In the genomic region with DNA sequence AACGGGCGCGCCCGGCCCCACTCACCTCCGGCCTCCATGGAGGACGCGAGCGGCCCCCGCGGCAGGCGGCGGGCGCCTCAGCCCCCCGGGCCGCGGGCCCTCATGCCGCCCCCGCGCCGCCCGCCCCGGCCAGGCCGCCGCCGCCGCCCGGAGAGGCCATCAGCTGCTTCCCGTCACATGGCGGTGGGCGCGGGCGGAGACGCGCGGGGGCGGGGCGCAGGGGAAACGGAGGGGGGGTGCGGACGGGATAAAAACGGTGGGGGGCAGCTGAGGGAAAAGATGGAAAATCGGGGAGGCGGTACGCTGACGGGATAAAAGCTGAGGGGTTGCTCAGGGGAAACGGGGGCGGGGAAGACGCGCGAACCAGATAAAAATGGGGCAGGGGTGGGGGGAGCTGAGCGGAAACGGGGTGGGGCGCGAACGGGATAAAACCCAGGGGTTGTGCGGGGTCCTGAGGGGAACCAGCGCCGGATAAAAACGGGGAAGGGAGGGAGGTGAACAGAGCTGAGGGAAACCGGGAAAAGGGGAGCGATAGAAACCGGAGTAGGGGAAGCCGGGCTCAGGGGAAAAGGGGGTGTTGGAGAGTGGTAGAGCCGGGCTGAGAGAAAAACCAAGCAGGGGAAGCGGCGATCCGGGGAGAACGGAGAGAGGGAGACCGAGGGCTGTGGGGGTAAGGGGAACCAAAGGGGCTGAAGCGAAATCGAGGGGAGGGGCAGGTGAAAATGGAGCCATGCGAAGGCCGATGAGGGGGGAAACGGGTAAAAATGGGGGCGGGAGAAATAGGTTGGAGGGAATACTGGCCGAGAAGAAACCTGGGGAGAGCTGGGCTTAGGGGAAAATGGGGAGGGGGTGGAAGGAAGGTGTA, we compare ENCODE assay signal across 8 cellular contexts. TPM values are rescaled to one million over a fixed set of nuclear protein-coding genes. Genes with fewer than 3 reads are reported as not detected.
A peak's percentile ranks its signal among the peaks of the same experiment; 100 is the strongest.
DNase-seq lines count a peak whose midpoint lies in the region; ATAC-seq, FAIRE-seq and TF ChIP-seq lines count a peak whose summit lies in the region.

A gene (minus strand): TSS at position 169 of the 865 bp plus-strand sequence. CDS start 131 bp downstream, at position 38.

- peak within 1 kb of the TSS; percentile 87 for H3K4me3 ChIP-seq in H7 (ENCODE audit: insufficient read depth, low read depth, low read length)
- peak within 1 kb of the TSS; percentile 90 to 91 for H3K4me3 ChIP-seq in duodenal mucosa (ENCODE audit: low read depth in 1 of 2, low read length in 2 of 2)
- peak within 1 kb of the TSS; percentile 69 to 92 (median 86) for H3K4me3 ChIP-seq in HepG2 (replicated peaks in 1 of 3; ENCODE audit: insufficient read depth in 1 of 3, low read depth in 2 of 3, low read length in 3 of 3)

- TF ChIP-seq CTCF in Calu3 (IDR thresholded peaks at IDR 0.05; ENCODE audit: unreplicated experiment) (no peak), HepG2 (CRISPR knock-in tag; IDR thresholded peaks at IDR 0.05) (no peak)

- TF ChIP-seq RAD21 in HepG2 (CRISPR knock-in tag; IDR thresholded peaks at IDR 0.05) = no peak

- H3K36me3 Mint-ChIP-seq in Calu3 (ENCODE audit: insufficient read depth, unreplicated experiment) = peaks cover 53% of the 10 kb centered on the region
- peaks cover 6% of the 10 kb centered on the region for H3K36me3 Mint-ChIP-seq in activated CD4-positive, alpha-beta memory T cell treated with anti-CD3 and anti-CD28 coated beads for 36 hours

- POLR2A ChIA-PET in activated CD4-positive, alpha-beta memory T cell treated with anti-CD3 and anti-CD28 coated beads for 36 hours (lab: Charles Lee) = interaction anchor here (0.6 to 6.1 kb wide), 13 partner anchors 8 to 314 kb away, joined by 3 to 48 read pairs (median 6); a partner anchor contains a TSS
- POLR2A ChIA-PET in HepG2 (lab: Yijun Ruan, JAX) = interaction anchor here (0.6 to 2.0 kb wide), 9 partner anchors 16 to 970 kb away, joined by 3 to 7 read pairs (median 4); a partner anchor contains a TSS

- CTCF ChIA-PET in Calu3 (lab: Charles Lee) (interaction anchor here (0.6 to 1.0 kb wide), 6 partner anchors 9 to 374 kb away, joined by 3 to 7 read pairs (median 4); a partner anchor contains a TSS), HepG2 (lab: Yijun Ruan, JAX; ENCODE audit: low intra/inter-chr PET ratio, low total read pairs) (no interaction called here)
- CTCF ChIA-PET in activated CD4-positive, alpha-beta memory T cell treated with anti-CD3 and anti-CD28 coated beads for 36 hours (lab: Charles Lee) = interaction anchor here (0.8 to 2.1 kb wide), 7 partner anchors 8 to 204 kb away, joined by 3 to 11 read pairs (median 3); no protein-coding TSS in a partner anchor

- H4K20me1 ChIP-seq in HepG2 (ENCODE audit: insufficient read depth, low read length) = no peaks in the 10 kb centered on the region

- H3K27ac Mint-ChIP-seq in Calu3 (ENCODE audit: unreplicated experiment) = peak within 1 kb of the TSS; percentile 92
- peak within 1 kb of the TSS; percentile 92 for H3K27ac Mint-ChIP-seq in activated CD4-positive, alpha-beta memory T cell treated with anti-CD3 and anti-CD28 coated beads for 36 hours

- H3K27ac ChIP-seq in duodenal mucosa (ENCODE audit: low read depth, low read length) (peak within 1 kb of the TSS; percentile 92), HepG2 (ENCODE audit: extremely low read length, insufficient read depth, low read length) (peak within 1 kb of the TSS; percentile 81)

- H3K9me3 Mint-ChIP-seq in Calu3 (ENCODE audit: low read depth, unreplicated experiment) = no peaks in the 10 kb centered on the region
- H3K9me3 Mint-ChIP-seq in activated CD4-positive, alpha-beta memory T cell treated with anti-CD3 and anti-CD28 coated beads for 36 hours = no peaks in the 10 kb centered on the region

- H3K27me3 Mint-ChIP-seq in Calu3 (ENCODE audit: unreplicated experiment) = no peaks in the 10 kb centered on the region
- no peaks in the 10 kb centered on the region for H3K27me3 Mint-ChIP-seq in activated CD4-positive, alpha-beta memory T cell treated with anti-CD3 and anti-CD28 coated beads for 36 hours

- in situ Hi-C loops in HepG2 (cut with HindIII; ENCODE audit: extremely low pct_ligation_motif_present, low pct_unique_long_range_greater_than_20kb) = no loop called here

- H2AFZ ChIP-seq in HepG2 (ENCODE audit: low read length) = no peak within 1 kb of the TSS

- H3K9ac ChIP-seq in duodenal mucosa (ENCODE audit: low read depth in 1 of 2, low read length in 2 of 2) = peak within 1 kb of the TSS; percentile 97 to 98
- H3K9ac ChIP-seq in HepG2 (ENCODE audit: insufficient read depth, low read depth, low read length) = peak within 1 kb of the TSS; percentile 78

- FAIRE-seq in HepG2 (lab: Jason Lieb, UNC) = no peak

- H3K36me3 ChIP-seq in H7 (replicated peaks; ENCODE audit: control insufficient read depth, insufficient read depth, low read length) (peaks cover 3% of the 10 kb centered on the region), duodenal mucosa (ENCODE audit: control insufficient read depth in 1 of 2, insufficient read depth in 2 of 2, low read length in 2 of 2) (peaks cover 0 to under 1% of the 10 kb centered on the region in 2 donors), HepG2 (replicated peaks in 1 of 2; ENCODE audit: control insufficient read depth in 1 of 2, insufficient read depth in 2 of 2, low read length in 2 of 2) (no peaks in the 10 kb centered on the region)

- peaks cover 17% of the 10 kb centered on the region for H3K79me2 ChIP-seq in HepG2 (ENCODE audit: insufficient read depth, low read length)

- H3K9me3 ChIP-seq in duodenal mucosa (ENCODE audit: control insufficient read depth in 1 of 2, low read length in 2 of 2) = no peaks in the 10 kb centered on the region
- no peaks in the 10 kb centered on the region for H3K9me3 ChIP-seq in HepG2 (ENCODE audit: low read length)

- WGBS in HepG2 (ENCODE audit: low lambda C conversion rate) = 2% methylated on average over 63 of the region's 76 CpGs

- H3K27me3 ChIP-seq in H7 (ENCODE audit: control insufficient read depth, insufficient read depth, low read length) = no peaks in the 10 kb centered on the region
- H3K27me3 ChIP-seq in duodenal mucosa (ENCODE audit: control insufficient read depth in 1 of 2, insufficient read depth in 2 of 2, low read length in 2 of 2) = no peaks in the 10 kb centered on the region
- no peaks in the 10 kb centered on the region; a peak in 1 of 5 replicates for H3K27me3 ChIP-seq in HepG2 (ENCODE audit: control insufficient read depth in 1 of 2, insufficient read depth in 2 of 2, low read length in 2 of 2)

- peak within 1 kb of the TSS; percentile 96 for H3K4me2 ChIP-seq in HepG2 (ENCODE audit: low read depth, low read length)

- H3K4me1 Mint-ChIP-seq in Calu3 (ENCODE audit: low read depth, unreplicated experiment) = peaks cover 38% of the 10 kb centered on the region
- peaks cover 48% of the 10 kb centered on the region for H3K4me1 Mint-ChIP-seq in activated CD4-positive, alpha-beta memory T cell treated with anti-CD3 and anti-CD28 coated beads for 36 hours (ENCODE audit: low read depth)

- no peak for TF ChIP-seq POLR2A in HepG2 (IDR thresholded peaks at IDR 0.05; ENCODE audit: insufficient read depth in 1 of 2, low read depth in 2 of 2, low read length in 2 of 2)

- H3K4me1 ChIP-seq in duodenal mucosa (ENCODE audit: control insufficient read depth in 1 of 2, insufficient read depth in 2 of 2, low read length in 2 of 2) (peaks cover 30 to 36% of the 10 kb centered on the region in 2 donors), HepG2 (ENCODE audit: insufficient read depth, low read length) (peaks cover 62% of the 10 kb centered on the region)

- TF ChIP-seq EP300 in HepG2 (IDR thresholded peaks at IDR 0.05; ENCODE audit: low read depth in 2 of 2, low read length in 2 of 2) = no peak
- TF ChIP-seq EP300 in HepG2 (CRISPR knock-in tag; IDR thresholded peaks at IDR 0.05; ENCODE audit: borderline replicate concordance) = no peak

- BruUV-seq in Calu3 (replicated peaks; lab: Mats Ljungman, UMichigan) (no TSS peak), HepG2 (replicated peaks; lab: Mats Ljungman, UMichigan) (no TSS peak)

- peak within 1 kb of the TSS; percentile 83 for H3K4me3 Mint-ChIP-seq in Calu3 (ENCODE audit: low read depth, unreplicated experiment)
- H3K4me3 Mint-ChIP-seq in activated CD4-positive, alpha-beta memory T cell treated with anti-CD3 and anti-CD28 coated beads for 36 hours = peak within 1 kb of the TSS; percentile 81

- DNase-seq in Calu3 (peak; percentile 78), H7 (peak; percentile 91), NCI-H2171 (lab: John Stamatoyannopoulos, UW) (peak; percentile 66), HepG2 (ENCODE audit: low spot score) (no peak)
- DNase-seq in activated CD4-positive, alpha-beta memory T cell treated with anti-CD3 and anti-CD28 coated beads for 36 hours = peak; percentile 73
- DNase-seq in stimulated activated CD4-positive, alpha-beta T cell treated with anti-CD3 and anti-CD28 coated beads, Interleukin-2, amount 100 ng/mL, for 48 hours = peak; percentile 49 to 57

- ATAC-seq in HepG2 (peak; percentile 23), GM21526 (IDR thresholded peaks at IDR 0.05; ENCODE audit: low FRiP score, unreplicated experiment) (no peak)

- intact Hi-C loops in Calu3 (cut with micrococcal nuclease; ENCODE audit: unreplicated experiment) = no loop called here
- intact Hi-C loops in activated CD4-positive, alpha-beta memory T cell treated with anti-CD3 and anti-CD28 coated beads for 36 hours (cut with micrococcal nuclease) = loop anchor here (2.0 to 5.0 kb wide), 4 partner anchors 16 to 316 kb away; a partner anchor contains a TSS
- intact Hi-C loops in HepG2 (cut with micrococcal nuclease; ENCODE audit: unreplicated experiment) = loop anchor here (1.0 kb wide), 2 partner anchors 9 to 42 kb away; no protein-coding TSS in a partner anchor

RNA-seq across cellular contexts. Expression of the gene that starts here (rescaled TPM):
- 93.5 and 112 TPM in 2 replicates for total RNA-seq in Calu3 (2022)
- total RNA-seq in H7 (2014; rRNA removed; shearing (Covaris generic)) = 103 and 104 TPM in 2 replicates
- total RNA-seq in activated CD4-positive, alpha-beta memory T cell treated with anti-CD3 and anti-CD28 coated beads for 36 hours = 100 to 1,000 TPM in 1 of 2 experiments, 10 to 100 TPM in 1; 93.2 to 102 TPM
- total RNA-seq in HepG2 (2016; rRNA removed; fragmentation: Illumina TruSeq; extraction: Trizol) = 31.0 and 39.5 TPM in 2 replicates
- total RNA-seq in HepG2 (2016; cell fraction: cytosol; rRNA removed; fragmentation: Illumina TruSeq; extraction: Trizol; ENCODE audit: low read depth) = 58.3 and 64.9 TPM in 2 replicates
- 32.3 and 33.3 TPM in 2 replicates for total RNA-seq in HepG2 (2016; cell fraction: insoluble cytoplasmic fraction; rRNA removed; fragmentation: Illumina TruSeq; extraction: Trizol)
- total RNA-seq in HepG2 (2016; cell fraction: membrane; rRNA removed; fragmentation: Illumina TruSeq; extraction: Trizol) = 113 and 119 TPM in 2 replicates
- total RNA-seq in HepG2 (2016; cell fraction: nucleus; rRNA removed; fragmentation: Illumina TruSeq; extraction: Trizol) = 17.3 and 21.7 TPM in 2 replicates
- 76.5 and 82.8 TPM in 2 replicates for polyA plus RNA-seq in HepG2 (2011; rRNA removed)
- 90.5 and 92.1 TPM in 2 replicates for polyA plus RNA-seq in HepG2 (2011; cell fraction: cytosol; rRNA removed)
- 33.9 and 37.1 TPM in 2 replicates for polyA plus RNA-seq in HepG2 (2011; cell fraction: nucleus; rRNA removed)
- polyA plus RNA-seq in HepG2 (2012) = 39.1 and 50.3 TPM in 2 replicates
- polyA plus RNA-seq in HepG2 (2016; cell fraction: cytosol; fragmentation: Illumina TruSeq; extraction: Trizol; ENCODE audit: low read depth) = 108 and 109 TPM in 2 replicates
- 32.4 and 39.7 TPM in 2 replicates for polyA plus RNA-seq in HepG2 (2016; cell fraction: insoluble cytoplasmic fraction; fragmentation: Illumina TruSeq; extraction: Trizol; ENCODE audit: low read depth)
- polyA plus RNA-seq in HepG2 (2016; cell fraction: membrane; fragmentation: Illumina TruSeq; extraction: Trizol; ENCODE audit: low read depth) = 111 and 130 TPM in 2 replicates
- polyA plus RNA-seq in HepG2 (2016; cell fraction: nucleus; fragmentation: Illumina TruSeq; extraction: Trizol; ENCODE audit: insufficient read depth, low read depth) = 25.3 and 27.6 TPM in 2 replicates
- 192 and 280 TPM in 2 replicates for polyA minus RNA-seq in HepG2 (2011; rRNA and poly(A)+ RNA removed; ENCODE audit: low replicate concordance)
- polyA minus RNA-seq in HepG2 (2011; cell fraction: cytosol; rRNA and poly(A)+ RNA removed) = 89.2 and 103 TPM in 2 replicates
- 50.3 and 54.8 TPM in 2 replicates for polyA minus RNA-seq in HepG2 (2011; cell fraction: nucleus; rRNA and poly(A)+ RNA removed)
